In the genomic region with DNA sequence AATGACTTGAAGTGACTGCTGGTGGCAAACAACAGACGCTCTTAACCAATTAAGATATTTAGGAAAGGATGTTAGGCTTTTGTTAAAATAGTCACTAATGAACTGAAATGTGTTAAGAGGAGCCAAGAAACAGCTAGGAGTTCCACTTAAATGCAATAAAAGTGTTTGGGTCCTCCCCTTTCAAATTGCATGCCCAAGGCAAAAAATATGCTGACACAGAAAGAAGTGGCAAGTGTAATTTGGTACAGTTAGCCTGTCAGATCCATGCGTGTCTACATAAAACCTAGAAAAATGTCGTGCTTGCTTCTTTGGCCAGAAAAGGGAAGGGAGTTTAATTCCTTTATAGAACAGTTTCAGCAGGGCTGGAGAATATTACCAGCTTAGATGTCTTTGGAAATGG, we compare ENCODE assay signal across 25 cellular contexts.
DNase-seq lines count a peak whose midpoint lies in the region; ATAC-seq and TF ChIP-seq lines count a peak whose summit lies in the region.
"Had no signal": no experiment of that assay in that cellular context is flagged by ENCODE, and none has a peak within 500 bp of the region (broad histone marks: within the 10 kb centered on the region; RNA-seq: fewer than 3 reads in every experiment).

No MANE protein-coding gene starts in this region.

- no peak for TF ChIP-seq CTCF in CD4-positive, alpha-beta T cell (IDR thresholded peaks at IDR 0.05)
- TF ChIP-seq CTCF in right lobe of liver (IDR thresholded peaks at IDR 0.05) = no peak
- no peak for TF ChIP-seq CTCF in RWPE1 (conservative IDR thresholded peaks at IDR 0.05; ENCODE audit: low read depth)

- H3K9me3 ChIP-seq in CD4-positive, alpha-beta T cell (ENCODE audit: control insufficient read depth, low read length) = no peaks in the 10 kb centered on the region
- H3K9me3 ChIP-seq in right lobe of liver = no peaks in the 10 kb centered on the region
- H3K9me3 ChIP-seq: body of pancreas, MG63 had no signal

- no peak overlapping the region for H3K4me3 ChIP-seq in right lobe of liver
- H3K4me3 ChIP-seq: body of pancreas, MG63 had no signal

- H3K27me3 ChIP-seq in CD4-positive, alpha-beta T cell (ENCODE audit: control insufficient read depth, insufficient read depth, low read length) = no peaks in the 10 kb centered on the region
- no peaks in the 10 kb centered on the region for H3K27me3 ChIP-seq in right lobe of liver
- H3K27me3 ChIP-seq: body of pancreas, MG63 had no signal

- H3K36me3 ChIP-seq in right lobe of liver = peaks cover 0 to 43% (median 20%) of the 10 kb centered on the region in 4 donors

- no peak for DNase-seq in T-helper 1 cell
- DNase-seq in CD4-positive, alpha-beta T cell = no peak
- no peak for DNase-seq in activated T-helper 2 cell treated with anti-CD3 and anti-CD28 coated beads, Interferon-gamma antibody, Interleukin-2, Interleukin-4, amounts not matched to agents 10 μg/mL and 5 μg/mL and 100 μg/mL, durations not matched to agents 14 hours and 24 hours and 36 hours (ENCODE audit: low spot score)
- no peak for DNase-seq in right lobe of liver
- DNase-seq in RWPE1 (ENCODE audit: low spot score) = no peak
- DNase-seq: activated CD4-positive, alpha-beta T cell treated with anti-CD3 and anti-CD28 coated beads, Interleukin-2, amount 50 U/mL, for 48 hours; activated T-cell treated with anti-CD3 and anti-CD28 coated beads, Interleukin-2, amount 50 U/mL, for 24 hours; body of pancreas; EL; hippocampal formation; islet precursor cell; mammary epithelial cell; MG63; NCI-H1417 treated with DMSO at 0.1 percent for 48 hours; NCI-H2171 treated with DMSO at 0.1 percent for 48 hours; NCI-H748 treated with DMSO at 0.1 percent for 48 hours; SHP77 treated with DMSO at 0.1 percent for 48 hours; stimulated activated CD4-positive, alpha-beta T cell treated with anti-CD3 and anti-CD28 coated beads, Interleukin-15, amount 100 ng/mL, for 24 hours; substantia nigra; WERI-Rb-1 had no signal

- peaks cover 14% of the 10 kb centered on the region for H3K4me1 Mint-ChIP-seq in T-helper 1 cell treated with Interleukin-12 subunit alpha and Interleukin-12 subunit beta and Interleukin-4 antibody, amounts not matched to agents 30 μg/mL and 1 μg/mL, for 36 hours (ENCODE audit: low read depth)
- H3K4me1 Mint-ChIP-seq in CD4-positive, alpha-beta T cell (ENCODE audit: low read depth) = peaks cover 70% of the 10 kb centered on the region
- H3K4me1 Mint-ChIP-seq in activated T-helper 2 cell treated with anti-CD3 and anti-CD28 coated beads, Interferon-gamma antibody, Interleukin-2, Interleukin-4, amounts not matched to agents 10 μg/mL and 5 μg/mL and 100 μg/mL, durations not matched to agents 14 hours and 24 hours and 36 hours (ENCODE audit: low read depth) = peaks cover 21% of the 10 kb centered on the region

- H3K9me3 Mint-ChIP-seq in T-helper 1 cell treated with Interleukin-12 subunit alpha and Interleukin-12 subunit beta and Interleukin-4 antibody, amounts not matched to agents 30 μg/mL and 1 μg/mL, for 36 hours = no peaks in the 10 kb centered on the region
- no peaks in the 10 kb centered on the region for H3K9me3 Mint-ChIP-seq in CD4-positive, alpha-beta T cell
- no peaks in the 10 kb centered on the region for H3K9me3 Mint-ChIP-seq in activated T-helper 2 cell treated with anti-CD3 and anti-CD28 coated beads, Interferon-gamma antibody, Interleukin-2, Interleukin-4, amounts not matched to agents 10 μg/mL and 5 μg/mL and 100 μg/mL, durations not matched to agents 14 hours and 24 hours and 36 hours
- H3K9me3 Mint-ChIP-seq: activated T-cell treated with anti-CD3 and anti-CD28 coated beads, Interleukin-2, amount 50 U/mL, for 24 hours had no signal

- peak overlapping the region; percentile 21 for H3K27ac Mint-ChIP-seq in T-helper 1 cell treated with Interleukin-12 subunit alpha and Interleukin-12 subunit beta and Interleukin-4 antibody, amounts not matched to agents 30 μg/mL and 1 μg/mL, for 36 hours
- peak overlapping the region; percentile 60 for H3K27ac Mint-ChIP-seq in CD4-positive, alpha-beta T cell
- H3K27ac Mint-ChIP-seq in activated T-helper 2 cell treated with anti-CD3 and anti-CD28 coated beads, Interferon-gamma antibody, Interleukin-2, Interleukin-4, amounts not matched to agents 10 μg/mL and 5 μg/mL and 100 μg/mL, durations not matched to agents 14 hours and 24 hours and 36 hours = peak overlapping the region; percentile 8

- H3K36me3 Mint-ChIP-seq in T-helper 1 cell treated with Interleukin-12 subunit alpha and Interleukin-12 subunit beta and Interleukin-4 antibody, amounts not matched to agents 30 μg/mL and 1 μg/mL, for 36 hours (ENCODE audit: low read depth) = peaks cover 51% of the 10 kb centered on the region
- H3K36me3 Mint-ChIP-seq in CD4-positive, alpha-beta T cell (ENCODE audit: low read depth) = peaks cover 93% of the 10 kb centered on the region
- peaks cover 80% of the 10 kb centered on the region for H3K36me3 Mint-ChIP-seq in activated T-helper 2 cell treated with anti-CD3 and anti-CD28 coated beads, Interferon-gamma antibody, Interleukin-2, Interleukin-4, amounts not matched to agents 10 μg/mL and 5 μg/mL and 100 μg/mL, durations not matched to agents 14 hours and 24 hours and 36 hours (ENCODE audit: low read depth)

- H3K4me3 Mint-ChIP-seq in T-helper 1 cell treated with Interleukin-12 subunit alpha and Interleukin-12 subunit beta and Interleukin-4 antibody, amounts not matched to agents 30 μg/mL and 1 μg/mL, for 36 hours = no peak overlapping the region
- no peak overlapping the region for H3K4me3 Mint-ChIP-seq in CD4-positive, alpha-beta T cell
- H3K4me3 Mint-ChIP-seq in activated T-helper 2 cell treated with anti-CD3 and anti-CD28 coated beads, Interferon-gamma antibody, Interleukin-2, Interleukin-4, amounts not matched to agents 10 μg/mL and 5 μg/mL and 100 μg/mL, durations not matched to agents 14 hours and 24 hours and 36 hours (ENCODE audit: low read depth) = no peak overlapping the region
- H3K4me3 Mint-ChIP-seq: activated T-cell treated with anti-CD3 and anti-CD28 coated beads, Interleukin-2, amount 50 U/mL, for 24 hours had no signal

- TF ChIP-seq POLR2A in right lobe of liver (IDR thresholded peaks at IDR 0.05) = no peak

- H3K27me3 Mint-ChIP-seq in T-helper 1 cell treated with Interleukin-12 subunit alpha and Interleukin-12 subunit beta and Interleukin-4 antibody, amounts not matched to agents 30 μg/mL and 1 μg/mL, for 36 hours (ENCODE audit: low read depth) = no peaks in the 10 kb centered on the region
- H3K27me3 Mint-ChIP-seq in CD4-positive, alpha-beta T cell = no peaks in the 10 kb centered on the region
- H3K27me3 Mint-ChIP-seq in activated T-helper 2 cell treated with anti-CD3 and anti-CD28 coated beads, Interferon-gamma antibody, Interleukin-2, Interleukin-4, amounts not matched to agents 10 μg/mL and 5 μg/mL and 100 μg/mL, durations not matched to agents 14 hours and 24 hours and 36 hours (ENCODE audit: low read depth) = no peaks in the 10 kb centered on the region
- H3K27me3 Mint-ChIP-seq: activated T-cell treated with anti-CD3 and anti-CD28 coated beads, Interleukin-2, amount 50 U/mL, for 24 hours had no signal

- no peak for ATAC-seq in CD4-positive, alpha-beta T cell (ENCODE audit: poor library complexity)
- ATAC-seq in right lobe of liver (peak in 3 of 4 donors; percentile 12 to 50 (median 28)), esophagus mucosa (no peak), HG03139 (IDR thresholded peaks at IDR 0.05; ENCODE audit: unreplicated experiment) (no peak)
- ATAC-seq: body of pancreas, sciatic nerve had no signal

- WGBS in right lobe of liver (ENCODE audit: insufficient coverage, low coverage, low lambda C conversion rate, missing lambda C conversion rate) = 81% methylated on average over 3 of the region's 3 CpGs

- no peak overlapping the region for H3K27ac ChIP-seq in CD4-positive, alpha-beta T cell (ENCODE audit: low read depth, low read length)
- no peak overlapping the region for H3K27ac ChIP-seq in right lobe of liver
- H3K27ac ChIP-seq in RWPE1 = no peak overlapping the region
- H3K27ac ChIP-seq: body of pancreas, HL-60, WERI-Rb-1 had no signal

- POLR2A ChIA-PET in CD4-positive, alpha-beta T cell (lab: Charles Lee) = no interaction called here
- POLR2A ChIA-PET in RWPE1 (lab: Yijun Ruan, JAX; ENCODE audit: low non-redundant PET) = no interaction called here

- intact Hi-C loops in CD4-positive, alpha-beta T cell (cut with DNase I, micrococcal nuclease) = no loop called here
- intact Hi-C loops in activated T-helper 2 cell treated with anti-CD3 and anti-CD28 coated beads, Interferon-gamma antibody, Interleukin-2, Interleukin-4, amounts not matched to agents 10 μg/mL and 5 μg/mL and 100 μg/mL, durations not matched to agents 14 hours and 24 hours and 36 hours (cut with micrococcal nuclease) = loop anchor here (5.0 kb wide), 1 partner anchor 34 kb away; no protein-coding TSS in a partner anchor
- intact Hi-C loops in right lobe of liver (cut with DNase I) = no loop called here

- H3K4me1 ChIP-seq in right lobe of liver = no peaks in the 10 kb centered on the region
- H3K4me1 ChIP-seq: body of pancreas had no signal

- CTCF ChIA-PET in CD4-positive, alpha-beta T cell (lab: Charles Lee) = interaction anchor here (1.3 to 1.5 kb wide), 2 partner anchors 11 to 16 kb away, joined by 3 read pairs; no protein-coding TSS in a partner anchor
- CTCF ChIA-PET in RWPE1 (lab: Yijun Ruan, JAX) = interaction anchor here (0.6 to 0.7 kb wide), 2 partner anchors 23 to 48 kb away, joined by 3 to 4 read pairs; no protein-coding TSS in a partner anchor

Comparison
In these comparisons a context has a peak if more than half of its experiments do, and no peak if none do; other contexts are left out.
1. H3K27ac Mint-ChIP-seq: peak in every context shown above with its lines; median percentile 60 in CD4-positive, alpha-beta T cell; 21 in T-helper 1 cell treated with Interleukin-12 subunit alpha and Interleukin-12 subunit beta and Interleukin-4 antibody, amounts not matched to agents 30 μg/mL and 1 μg/mL, for 36 hours; 8 in activated T-helper 2 cell treated with anti-CD3 and anti-CD28 coated beads, Interferon-gamma antibody, Interleukin-2, Interleukin-4, amounts not matched to agents 10 μg/mL and 5 μg/mL and 100 μg/mL, durations not matched to agents 14 hours and 24 hours and 36 hours.
2. ATAC-seq: peak in right lobe of liver (3 of 4); none in CD4-positive, alpha-beta T cell (single experiment), esophagus mucosa (single experiment) and HG03139 (single experiment).